In the genomic region with DNA sequence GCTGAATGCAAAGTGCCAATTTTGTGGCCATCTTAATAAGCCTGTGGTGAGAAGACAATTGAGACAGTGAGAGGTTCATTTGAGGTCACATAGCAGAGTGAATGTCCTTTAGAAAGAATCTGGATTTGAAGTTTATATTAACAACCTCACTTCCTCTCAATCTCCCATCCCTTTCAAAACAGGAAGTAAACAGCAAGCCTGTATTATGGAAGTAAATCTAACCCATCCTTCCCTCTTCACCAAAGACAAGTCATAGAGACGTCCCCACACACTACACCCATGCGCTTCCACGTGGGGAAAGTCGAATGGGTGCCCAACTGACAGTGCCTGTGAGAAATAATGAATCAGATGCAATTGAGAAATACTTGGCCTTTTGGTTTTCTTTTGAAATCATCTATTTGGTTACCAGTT, we compare ENCODE assay signal across 8 cellular contexts. TPM values are rescaled to one million over a fixed set of nuclear protein-coding genes. Genes with fewer than 3 reads are reported as not detected.
A peak's percentile ranks its signal among the peaks of the same experiment; 100 is the strongest.
DNase-seq lines count a peak whose midpoint lies in the region; ATAC-seq and TF ChIP-seq lines count a peak whose summit lies in the region.

No MANE protein-coding gene starts in this region.

- H3K27me3 ChIP-seq in lower lobe of right lung (ENCODE audit: low read depth) (no peaks in the 10 kb centered on the region), endodermal cell (ENCODE audit: control insufficient read depth, insufficient read depth, low read length, poor library complexity, severe bottlenecking) (no peaks in the 10 kb centered on the region)

- peak; percentile 94 to 95 for ATAC-seq in activated T-cell treated with anti-CD3 and anti-CD28 coated beads, Interleukin-2, amount 50 U/mL, for 4 hours
- ATAC-seq in lower lobe of right lung: peak; percentile 64 to 79
- ATAC-seq in stimulated activated naive B cell treated with anti-CD40 and anti-IgM and Interleukin-4, amounts not matched to agents 10 μg/mL and 1 μg/mL and 100 μg/mL, for 72 hours (replicated peaks): peak; percentile 65 to 68

- DNase-seq in NK-92 treated with Interleukin-12 subunit alpha and Interleukin-12 subunit beta, amount 100 ng/mL, for 24 hours (lab: John Stamatoyannopoulos, UW): peak; percentile 54
- DNase-seq in NK-92 (lab: John Stamatoyannopoulos, UW; ENCODE audit: unreplicated experiment): no peak
- peak; percentile 50 for DNase-seq in activated T-cell treated with anti-CD3 and anti-CD28 coated beads, Interleukin-2, amount 50 U/mL, for 4 hours
- peak; percentile 77 for DNase-seq in lower lobe of right lung
- no peak for DNase-seq in stimulated activated naive B cell treated with anti-CD40 and anti-IgM and Interleukin-4, amounts not matched to agents 10 μg/mL and 1 μg/mL and 100 μg/mL, for 72 hours
- no peak for DNase-seq in endodermal cell
- no peak for DNase-seq in RPMI8226
- no peak for DNase-seq in activated gamma-delta T cell (lab: John Stamatoyannopoulos, UW)

- H3K36me3 ChIP-seq in lower lobe of right lung: no peaks in the 10 kb centered on the region
- no peaks in the 10 kb centered on the region for H3K36me3 ChIP-seq in endodermal cell (ENCODE audit: control insufficient read depth, insufficient read depth, low read length)

- peaks cover 2% of the 10 kb centered on the region for H3K36me3 Mint-ChIP-seq in activated T-cell treated with anti-CD3 and anti-CD28 coated beads, Interleukin-2, amount 50 U/mL, for 4 hours (ENCODE audit: insufficient read depth)
- H3K36me3 Mint-ChIP-seq in stimulated activated naive B cell treated with anti-CD40 and anti-IgM and Interleukin-4, amounts not matched to agents 10 μg/mL and 1 μg/mL and 100 μg/mL, for 72 hours: no peaks in the 10 kb centered on the region
- H3K36me3 Mint-ChIP-seq in endodermal cell (ENCODE audit: low read depth): no peaks in the 10 kb centered on the region

- H3K27ac ChIP-seq in lower lobe of right lung: peak overlapping the region; percentile 0
- no peak overlapping the region for H3K27ac ChIP-seq in endodermal cell (ENCODE audit: low read depth, low read length)

- H3K27me3 Mint-ChIP-seq in activated T-cell treated with anti-CD3 and anti-CD28 coated beads, Interleukin-2, amount 50 U/mL, for 4 hours (ENCODE audit: low read depth): no peaks in the 10 kb centered on the region
- no peaks in the 10 kb centered on the region for H3K27me3 Mint-ChIP-seq in stimulated activated naive B cell treated with anti-CD40 and anti-IgM and Interleukin-4, amounts not matched to agents 10 μg/mL and 1 μg/mL and 100 μg/mL, for 72 hours
- no peaks in the 10 kb centered on the region for H3K27me3 Mint-ChIP-seq in endodermal cell (ENCODE audit: insufficient read depth)

- intact Hi-C loops in lower lobe of right lung (cut with DNase I): no loop called here

- no peak overlapping the region for H3K4me3 ChIP-seq in lower lobe of right lung
- no peak overlapping the region for H3K4me3 ChIP-seq in endodermal cell (ENCODE audit: low read length)

- H3K4me1 ChIP-seq in lower lobe of right lung (peaks cover 53% of the 10 kb centered on the region), endodermal cell (ENCODE audit: control insufficient read depth, insufficient read depth, low read length) (no peaks in the 10 kb centered on the region)

- H3K9me3 ChIP-seq in lower lobe of right lung: no peaks in the 10 kb centered on the region
- H3K9me3 ChIP-seq in endodermal cell (ENCODE audit: control insufficient read depth, low read length): no peaks in the 10 kb centered on the region

- peak overlapping the region; percentile 14 for H3K4me3 Mint-ChIP-seq in activated T-cell treated with anti-CD3 and anti-CD28 coated beads, Interleukin-2, amount 50 U/mL, for 4 hours
- peak overlapping the region in 1 of 2 donors; percentile 53 for H3K4me3 Mint-ChIP-seq in stimulated activated naive B cell treated with anti-CD40 and anti-IgM and Interleukin-4, amounts not matched to agents 10 μg/mL and 1 μg/mL and 100 μg/mL, for 72 hours
- no peak overlapping the region for H3K4me3 Mint-ChIP-seq in endodermal cell

- WGBS in endodermal cell (ENCODE audit: insufficient coverage in 1 of 2, insufficient read length in 1 of 2), 2 experiments: 88 to 100% methylated on average over 1 to 4 of the region's 4 CpGs

- no peaks in the 10 kb centered on the region for H3K9me3 Mint-ChIP-seq in activated T-cell treated with anti-CD3 and anti-CD28 coated beads, Interleukin-2, amount 50 U/mL, for 4 hours
- H3K9me3 Mint-ChIP-seq in stimulated activated naive B cell treated with anti-CD40 and anti-IgM and Interleukin-4, amounts not matched to agents 10 μg/mL and 1 μg/mL and 100 μg/mL, for 72 hours: no peaks in the 10 kb centered on the region
- no peaks in the 10 kb centered on the region for H3K9me3 Mint-ChIP-seq in endodermal cell

- H3K9ac ChIP-seq in endodermal cell (ENCODE audit: extremely low read depth, low read length, poor library complexity, severe bottlenecking): no peak overlapping the region

- TF ChIP-seq CTCF in lower lobe of right lung (IDR thresholded peaks at IDR 0.05) (no peak), endodermal cell (conservative IDR thresholded peaks at IDR 0.05) (no peak)

- peaks cover 77% of the 10 kb centered on the region for H3K4me1 Mint-ChIP-seq in activated T-cell treated with anti-CD3 and anti-CD28 coated beads, Interleukin-2, amount 50 U/mL, for 4 hours (ENCODE audit: low read depth)
- H3K4me1 Mint-ChIP-seq in stimulated activated naive B cell treated with anti-CD40 and anti-IgM and Interleukin-4, amounts not matched to agents 10 μg/mL and 1 μg/mL and 100 μg/mL, for 72 hours: peaks cover 34 to 58% of the 10 kb centered on the region in 2 donors
- peaks cover 17% of the 10 kb centered on the region for H3K4me1 Mint-ChIP-seq in endodermal cell

- H3K27ac Mint-ChIP-seq in stimulated activated naive B cell treated with anti-CD40 and anti-IgM and Interleukin-4, amounts not matched to agents 10 μg/mL and 1 μg/mL and 100 μg/mL, for 72 hours: peak overlapping the region; percentile 89
- no peak overlapping the region for H3K27ac Mint-ChIP-seq in endodermal cell

RNA-seq across cellular contexts. Expression of a gene that starts 28.8 kb away (rescaled TPM):
- total RNA-seq in activated T-cell treated with anti-CD3 and anti-CD28 coated beads, Interleukin-2, amount 50 U/mL, for 4 hours: 100 to 1,000 TPM; 424 to 518 (median 474) TPM
- 182 TPM for total RNA-seq in lower lobe of right lung
- 10 to 100 TPM in 1 of 2 donors, 1 to 10 TPM in 1; 8.5 to 11.7 TPM for total RNA-seq in endodermal cell
- polyA plus RNA-seq in endodermal cell (2013, experiment 1 of 2): 16.0 TPM
- polyA plus RNA-seq in endodermal cell (2013, experiment 2 of 2): 15.9 TPM

RNA-seq across cellular contexts. Expression of a gene that starts 49.1 kb away (rescaled TPM):
- total RNA-seq in activated T-cell treated with anti-CD3 and anti-CD28 coated beads, Interleukin-2, amount 50 U/mL, for 4 hours: 100 to 1,000 TPM; 128 to 140 (median 139) TPM
- total RNA-seq in lower lobe of right lung (8.9 TPM), endodermal cell (10 to 100 TPM; 29.4 to 36.3 TPM)
- 35.8 TPM for polyA plus RNA-seq in endodermal cell (2013, experiment 1 of 2)
- 29.1 TPM for polyA plus RNA-seq in endodermal cell (2013, experiment 2 of 2)

RNA-seq across cellular contexts. Expression of a gene that starts 49.5 kb away (rescaled TPM):
- total RNA-seq in activated T-cell treated with anti-CD3 and anti-CD28 coated beads, Interleukin-2, amount 50 U/mL, for 4 hours: 10 to 100 TPM; 13.1 to 16.6 (median 16.3) TPM
- 12.6 TPM for total RNA-seq in lower lobe of right lung
- total RNA-seq in endodermal cell: 10 to 100 TPM; 27.4 to 38.4 TPM
- 24.3 TPM for polyA plus RNA-seq in endodermal cell (2013, experiment 1 of 2)
- polyA plus RNA-seq in endodermal cell (2013, experiment 2 of 2): 22.4 TPM

Comparison
In these comparisons a context has a peak if more than half of its experiments do, and no peak if none do; other contexts are left out.
1. DNase-seq: peak in NK-92 treated with Interleukin-12 subunit alpha and Interleukin-12 subunit beta, amount 100 ng/mL, for 24 hours (single experiment), activated T-cell treated with anti-CD3 and anti-CD28 coated beads, Interleukin-2, amount 50 U/mL, for 4 hours (single experiment) and lower lobe of right lung (single experiment); none in NK-92 (single experiment), stimulated activated naive B cell treated with anti-CD40 and anti-IgM and Interleukin-4, amounts not matched to agents 10 μg/mL and 1 μg/mL and 100 μg/mL, for 72 hours (single experiment), endodermal cell (single experiment), RPMI8226 (single experiment) and activated gamma-delta T cell (single experiment).
2. RNA of a gene that starts 28.8 kb away (total RNA-seq): 424 to 518 TPM in activated T-cell treated with anti-CD3 and anti-CD28 coated beads, Interleukin-2, amount 50 U/mL, for 4 hours and 182 TPM in lower lobe of right lung (single experiment); 8.5 to 11.7 TPM in endodermal cell; every median in the first group is over 10 times any median in the second.
3. Peak in every context shown above with its lines, with median percentiles within 50 percentile points of each other: ATAC-seq.